ENCODE assay signal across 7 cellular contexts in the genomic region with DNA sequence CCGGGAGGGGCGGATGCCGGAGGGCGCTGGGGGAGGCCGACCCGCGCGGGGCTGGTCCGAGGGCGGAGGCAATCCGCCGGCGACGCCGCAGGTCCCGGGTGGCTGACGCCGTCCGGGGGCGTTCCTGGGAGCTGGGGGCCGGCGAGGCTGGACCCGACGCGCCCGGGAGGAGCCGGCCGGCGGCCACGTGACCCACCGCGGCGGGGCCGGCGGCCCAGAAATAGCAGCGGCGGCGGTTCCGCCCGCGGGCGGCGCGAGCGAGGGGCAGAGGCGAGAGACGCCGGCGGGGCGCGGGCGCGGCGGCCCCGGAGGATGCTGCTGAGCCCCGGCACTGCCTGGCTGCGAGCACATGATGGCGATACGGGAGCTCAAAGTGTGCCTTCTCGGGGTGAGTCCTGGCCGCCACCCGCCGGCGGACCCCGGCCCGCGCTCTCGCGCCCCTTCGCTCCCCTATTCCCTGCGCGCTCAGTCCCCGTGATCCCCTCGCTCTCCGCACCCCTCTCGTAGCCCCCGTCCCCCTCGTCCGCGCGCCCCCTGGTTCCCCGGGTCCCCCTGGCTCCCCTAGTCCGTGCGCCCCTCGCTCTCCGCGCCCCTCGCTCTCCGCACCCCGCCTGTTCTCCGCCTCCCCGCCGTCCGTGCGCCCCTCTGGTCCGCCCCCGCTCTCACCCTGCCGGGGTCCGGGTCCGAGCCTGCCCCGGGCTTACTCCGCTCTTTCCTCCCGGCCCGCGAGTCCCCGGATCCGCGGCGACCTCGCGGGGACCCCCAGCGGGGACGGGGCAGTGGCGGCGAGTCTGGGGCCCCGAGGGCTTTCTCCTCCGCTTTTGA. TPM values are rescaled to one million over a fixed set of nuclear protein-coding genes. Genes with fewer than 3 reads are reported as not detected.
A peak's percentile ranks its signal among the peaks of the same experiment; 100 is the strongest.
DNase-seq lines count a peak whose midpoint lies in the region; ATAC-seq, FAIRE-seq and TF ChIP-seq lines count a peak whose summit lies in the region.

A gene with protein sequence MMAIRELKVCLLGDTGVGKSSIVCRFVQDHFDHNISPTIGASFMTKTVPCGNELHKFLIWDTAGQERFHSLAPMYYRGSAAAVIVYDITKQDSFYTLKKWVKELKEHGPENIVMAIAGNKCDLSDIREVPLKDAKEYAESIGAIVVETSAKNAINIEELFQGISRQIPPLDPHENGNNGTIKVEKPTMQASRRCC (plus strand): TSS at position 245 of the 825 bp plus-strand sequence. CDS start 105 bp downstream, at position 350.

- intact Hi-C loops in GM12878 (cut with micrococcal nuclease; ENCODE audit: unreplicated experiment), result loop anchor here (10.0 kb wide), 1 partner anchor 93 kb away; a partner anchor contains a TSS
- intact Hi-C loops in right cardiac atrium (cut with DNase I), result loop anchor here in 1 of 4 donors (10.0 kb wide), 1 partner anchor 247 kb away; no protein-coding TSS in a partner anchor

- no peaks in the 10 kb centered on the region for H3K36me3 ChIP-seq in MG63
- H3K36me3 ChIP-seq in GM12878 (ENCODE audit: control insufficient read depth in 2 of 2, insufficient read depth in 2 of 2, low read length in 1 of 2), result no peaks in the 10 kb centered on the region

- DNase-seq in EL (peak; percentile 85), MG63 (peak; percentile 77), GM12878 (ENCODE audit: low read depth, low spot score) (no peak), right cardiac atrium (peak; percentile 89 to 96 (median 95)), pons (ENCODE audit: low spot score) (peak; percentile 64)

- in situ Hi-C loops in GM12878 (cut with MboI), result no loop called here

- peaks cover 44% of the 10 kb centered on the region for H3K4me1 ChIP-seq in GM12878 (ENCODE audit: control insufficient read depth, insufficient read depth, low read length)
- H3K4me1 ChIP-seq in right cardiac atrium (ENCODE audit: control insufficient read depth, insufficient read depth, low read length), result no peaks in the 10 kb centered on the region

- ATAC-seq in GM21360 (IDR thresholded peaks at IDR 0.05; ENCODE audit: unreplicated experiment), result peak; percentile 44
- ATAC-seq in GM12878, result peak; percentile 31
- peak; percentile 96 to 97 for ATAC-seq in right cardiac atrium
- ATAC-seq in GM21447 (IDR thresholded peaks at IDR 0.05; ENCODE audit: unreplicated experiment), result no peak

- 1% methylated on average over 74 of the region's 117 CpGs for WGBS in GM12878 (ENCODE audit: insufficient coverage, insufficient replicate concordance, low lambda C conversion rate, missing lambda C conversion rate)
- under 1% methylated on average over 117 of the region's 117 CpGs for WGBS in right cardiac atrium

- H3K27me3 ChIP-seq in MG63, result no peaks in the 10 kb centered on the region
- peaks cover 2 to 10% of the 10 kb centered on the region in 2 experiments for H3K27me3 ChIP-seq in GM12878 (replicated peaks in 1 of 2; ENCODE audit: control insufficient read depth in 2 of 2, insufficient read depth in 2 of 2, low read length in 1 of 2)
- no peaks in the 10 kb centered on the region for H3K27me3 ChIP-seq in right cardiac atrium (ENCODE audit: control insufficient read depth, insufficient read depth)

- POLR2A ChIA-PET in GM12878 (lab: Charles Lee), result no interaction called here

- H3K4me3 ChIP-seq in MG63, result peak within 1 kb of the TSS; percentile 76
- peak within 1 kb of the TSS; percentile 91 for H3K4me3 ChIP-seq in GM12878
- peak within 1 kb of the TSS; percentile 71 for H3K4me3 ChIP-seq in right cardiac atrium (ENCODE audit: low read length)

- peak within 1 kb of the TSS; percentile 85 for H3K4me2 ChIP-seq in GM12878 (ENCODE audit: control insufficient read depth, insufficient read depth)

- no peak for TF ChIP-seq RAD21 in GM12878 (IDR thresholded peaks at IDR 0.05; ENCODE audit: insufficient read depth, low read depth, low read length)

- CTCF ChIA-PET in GM12878 (lab: Yijun Ruan, JAX), result no interaction called here

- no peaks in the 10 kb centered on the region for H4K20me1 ChIP-seq in GM12878 (ENCODE audit: control insufficient read depth, insufficient read depth)

- no peak for TF ChIP-seq EP300 in GM12878 (IDR thresholded peaks at IDR 0.05; ENCODE audit: borderline replicate concordance in 1 of 2, control insufficient read depth in 1 of 2, low read depth in 2 of 2, low read length in 2 of 2)

- TF ChIP-seq CTCF in GM12878 (IDR thresholded peaks at IDR 0.05 in 2 of 3, conservative IDR thresholded peaks at IDR 0.05 in 1 of 3; ENCODE audit: control insufficient read depth in 2 of 3, extremely low read depth in 1 of 3, insufficient read depth in 1 of 3, low read depth in 3 of 3, low read length in 3 of 3), result 0 out of 6 replicates have a peak, but pooled peaks of 1 of the 3 experiments have one; percentile 6

- H2AFZ ChIP-seq in GM12878 (ENCODE audit: control insufficient read depth, low read depth, low read length), result peak within 1 kb of the TSS; percentile 54

- peak within 1 kb of the TSS; percentile 79 for H3K9ac ChIP-seq in GM12878 (ENCODE audit: control insufficient read depth, insufficient read depth, low read length)

- SMC1A ChIA-PET in GM12878 (lab: Charles Lee; ENCODE audit: uncharacterized antibody, unreplicated experiment), result interaction anchor here (0.7 kb wide), 1 partner anchor 170 kb away, joined by 3 read pairs; no protein-coding TSS in a partner anchor

- no peak for FAIRE-seq in GM12878 (lab: Jason Lieb, UNC)

- peak; percentile 60; the same call in 1 of the 2 replicates for TF ChIP-seq POLR2A in GM12878 (IDR thresholded peaks at IDR 0.05; ENCODE audit: low read depth, low read length)

- RAD21 ChIA-PET in GM12878 (lab: Charles Lee; ENCODE audit: unreplicated experiment), result no interaction called here

- H3K9me3 ChIP-seq in MG63 (no peaks in the 10 kb centered on the region), GM12878 (replicated peaks; ENCODE audit: control insufficient read depth, insufficient read depth, low read length) (no peaks in the 10 kb centered on the region; the same call in 2 of the 3 replicates), right cardiac atrium (ENCODE audit: control insufficient read depth, low read length) (no peaks in the 10 kb centered on the region)

- peak within 1 kb of the TSS; percentile 47 for H3K27ac ChIP-seq in GM12878 (ENCODE audit: control insufficient read depth, insufficient read depth)
- peak within 1 kb of the TSS; percentile 40 for H3K27ac ChIP-seq in right cardiac atrium (ENCODE audit: low read length)

- no TSS peak for BruUV-seq in GM12878 (replicated peaks; lab: Mats Ljungman, UMichigan)

- peaks cover 5% of the 10 kb centered on the region for H3K79me2 ChIP-seq in GM12878 (ENCODE audit: control insufficient read depth, insufficient read depth, low read length)

TF ChIP-seq in GM12878, 131 proteins besides CTCF, POLR2A, EP300 and RAD21 (continues in another document):
- TF ChIP-seq SIN3A (IDR thresholded peaks at IDR 0.05; ENCODE audit: low read depth, low read length) (no peak), PAX8 (IDR thresholded peaks at IDR 0.05) (no peak), EGR1 (IDR thresholded peaks at IDR 0.05; ENCODE audit: borderline replicate concordance in 1 of 2, low read depth in 2 of 2, low read length in 2 of 2) (peak in 1 of 2 experiments; percentile 46; a peak in 1 of 3 replicates)
- TF ChIP-seq, protein P1, sequence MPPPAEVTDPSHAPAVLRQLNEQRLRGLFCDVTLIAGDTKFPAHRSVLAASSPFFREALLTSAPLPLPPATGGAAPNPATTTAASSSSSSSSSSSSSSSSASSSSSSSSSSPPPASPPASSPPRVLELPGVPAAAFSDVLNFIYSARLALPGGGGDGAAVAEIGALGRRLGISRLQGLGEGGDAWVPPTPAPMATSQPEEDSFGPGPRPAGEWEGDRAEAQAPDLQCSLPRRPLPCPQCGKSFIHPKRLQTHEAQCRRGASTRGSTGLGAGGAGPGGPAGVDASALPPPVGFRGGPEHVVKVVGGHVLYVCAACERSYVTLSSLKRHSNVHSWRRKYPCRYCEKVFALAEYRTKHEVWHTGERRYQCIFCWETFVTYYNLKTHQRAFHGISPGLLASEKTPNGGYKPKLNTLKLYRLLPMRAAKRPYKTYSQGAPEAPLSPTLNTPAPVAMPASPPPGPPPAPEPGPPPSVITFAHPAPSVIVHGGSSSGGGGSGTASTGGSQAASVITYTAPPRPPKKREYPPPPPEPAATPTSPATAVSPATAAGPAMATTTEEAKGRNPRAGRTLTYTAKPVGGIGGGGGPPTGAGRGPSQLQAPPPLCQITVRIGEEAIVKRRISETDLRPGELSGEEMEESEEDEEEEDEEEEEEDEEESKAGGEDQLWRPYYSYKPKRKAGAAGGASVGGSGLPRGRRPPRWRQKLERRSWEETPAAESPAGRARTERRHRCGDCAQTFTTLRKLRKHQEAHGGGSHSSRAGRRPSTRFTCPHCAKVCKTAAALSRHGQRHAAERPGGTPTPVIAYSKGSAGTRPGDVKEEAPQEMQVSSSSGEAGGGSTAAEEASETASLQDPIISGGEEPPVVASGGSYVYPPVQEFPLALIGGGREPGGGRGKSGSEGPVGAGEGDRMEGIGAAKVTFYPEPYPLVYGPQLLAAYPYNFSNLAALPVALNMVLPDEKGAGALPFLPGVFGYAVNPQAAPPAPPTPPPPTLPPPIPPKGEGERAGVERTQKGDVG (CRISPR knock-in tag; IDR thresholded peaks at IDR 0.05), result no peak

RNA-seq across cellular contexts. Expression of the gene that starts here (rescaled TPM):
- 16.7 and 19.5 TPM in 2 replicates for total RNA-seq in MG63 (2014; rRNA removed; shearing (Covaris generic); ENCODE audit: low replicate concordance)
- 5.0 and 9.0 TPM in 2 replicates for total RNA-seq in GM12878 (2013; cell fraction: nucleolus; rRNA removed)
- total RNA-seq in GM12878 (2014; rRNA removed) (11.6 and 12.0 TPM in 2 replicates), GM12878 (2014; rRNA removed; fragmentation: Illumina TruSeq; extraction: Trizol) (12.7 TPM in 2 replicates), GM12878 (2021) (19.4 and 23.3 TPM in 2 replicates), right cardiac atrium (10 to 100 TPM; 21.5 to 42.3 (median 26.0) TPM)
- 5.2 TPM for polyA plus RNA-seq in GM12878 (2011; ENCODE audit: low read depth)
- polyA plus RNA-seq in GM12878 (2011; rRNA removed) (0.62 and 0.80 TPM in 2 replicates), GM12878 (2014; fragmentation: Illumina TruSeq; extraction: Trizol) (14.8 and 17.5 TPM in 2 replicates), GM12878 (2014; fragmentation: Nextera tagmentation; extraction: Ambion mirVana) (1 to 10 TPM; 6.4 to 8.9 TPM), GM12878 (2014; rRNA removed) (8.9 and 9.2 TPM in 2 replicates), GM12878 (2016; fragmentation: Nextera tagmentation; extraction: Ambion mirVana) (10 to 100 TPM; 18.1 to 21.3 TPM), right cardiac atrium (9.1 TPM)
- 0.40 and 1.1 TPM in 2 replicates for polyA plus RNA-seq in GM12878 (2011; cell fraction: cytosol; rRNA removed)
- polyA plus RNA-seq in GM12878 (2011; cell fraction: nucleus; rRNA removed), result 0.13 and 1.3 TPM in 2 replicates
- polyA plus RNA-seq in GM12878 (2012), result 7.3 and 9.0 TPM in 2 replicates
- polyA minus RNA-seq in GM12878 (2011; rRNA and poly(A)+ RNA removed), result 0.26 and 3.0 TPM in 2 replicates
- 1.7 TPM in 1 of 2 replicates, not detected in the other for polyA minus RNA-seq in GM12878 (2011; cell fraction: cytosol; rRNA and poly(A)+ RNA removed)
- 0.60 and 4.4 TPM in 2 replicates for polyA minus RNA-seq in GM12878 (2011; cell fraction: nucleus; rRNA and poly(A)+ RNA removed)
